8 cellular contexts compared by ENCODE assay signal in the genomic region with DNA sequence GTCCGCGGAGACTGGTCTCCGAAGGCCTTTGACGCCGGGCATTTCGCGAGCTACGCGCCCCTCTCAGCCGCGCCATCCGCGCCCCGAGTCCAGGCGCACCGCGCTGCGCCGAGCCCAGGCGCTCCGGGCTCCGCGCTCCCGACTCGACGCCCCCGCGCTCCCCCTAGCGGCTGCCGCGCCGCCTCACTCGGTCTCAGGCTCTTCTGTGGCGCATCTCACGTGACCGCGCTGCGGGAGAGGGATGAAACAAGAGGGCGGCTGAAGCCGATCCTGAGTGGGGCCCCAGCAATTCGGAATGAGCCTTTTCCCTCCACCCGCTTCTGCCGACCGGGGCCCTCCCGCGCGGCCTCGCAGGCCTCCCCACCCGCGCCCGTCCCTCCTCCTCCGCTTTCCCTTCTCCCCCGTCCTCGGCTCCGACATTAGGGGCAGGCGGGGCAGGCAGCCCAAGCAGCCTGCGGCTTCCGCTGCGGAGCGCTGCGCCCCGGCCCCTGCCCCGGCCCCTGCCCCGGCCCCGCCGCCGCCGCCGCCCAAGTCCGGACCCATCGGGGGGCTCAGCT. TPM values are rescaled to one million over a fixed set of nuclear protein-coding genes. Genes with fewer than 3 reads are reported as not detected.
A peak's percentile ranks its signal among the peaks of the same experiment; 100 is the strongest.
DNase-seq lines count a peak whose midpoint lies in the region; ATAC-seq and TF ChIP-seq lines count a peak whose summit lies in the region.

No MANE protein-coding gene starts in this region.

- peaks cover 8% of the 10 kb centered on the region for H3K36me3 ChIP-seq in lower lobe of right lung

- H3K9me3 ChIP-seq in lower lobe of right lung, result no peaks in the 10 kb centered on the region

- peaks cover 24% of the 10 kb centered on the region for H3K4me1 ChIP-seq in lower lobe of right lung

- intact Hi-C loops in dorsolateral prefrontal cortex (cut with DNase I), result loop anchor here in 1 of 2 donors (5.0 kb wide), 2 partner anchors 42 to 213 kb away; a partner anchor contains a TSS
- intact Hi-C loops in lower lobe of right lung (cut with DNase I), result no loop called here

- H3K4me3 ChIP-seq in dorsolateral prefrontal cortex (peak overlapping the region; percentile 48 to 91 (median 75)), lower lobe of right lung (peak overlapping the region; percentile 76)

- ATAC-seq in HG03439 (IDR thresholded peaks at IDR 0.05; ENCODE audit: unreplicated experiment), result peak; percentile 89
- ATAC-seq in lower lobe of right lung, result peak; percentile 96 to 97

- peak; percentile 45 to 94 (median 88) for DNase-seq in C1 segment of cervical spinal cord (lab: John Stamatoyannopoulos, UW)
- DNase-seq in GM19238 (ENCODE audit: insufficient read length, low spot score), result peak; percentile 87
- DNase-seq in NCI-H510A treated with DMSO at 0.1 percent for 48 hours (lab: John Stamatoyannopoulos, UW), result peak; percentile 91
- peak; percentile 84 to 85 for DNase-seq in activated CD4-positive, alpha-beta T cell treated with anti-CD3 and anti-CD28 coated beads, Interleukin-2, amount 50 U/mL, for 24 hours (ENCODE audit: low read depth in 1 of 2, low spot score in 1 of 2)
- DNase-seq in dorsolateral prefrontal cortex, result peak; percentile 87 to 96 (median 94)
- DNase-seq in lower lobe of right lung, result peak; percentile 96
- DNase-seq in stimulated activated CD4-positive, alpha-beta T cell treated with anti-CD3 and anti-CD28 coated beads, TNF-alpha, amount 100 ng/mL, for 24 hours (ENCODE audit: low read depth in 3 of 3), result peak; percentile 82 to 92 (median 84)

- H3K27ac ChIP-seq in dorsolateral prefrontal cortex, result peak overlapping the region in 58 of 59 donors; percentile 55 to 96 (median 91)
- H3K27ac ChIP-seq in lower lobe of right lung, result peak overlapping the region; percentile 88

- peak; percentile 71 to 98 (median 90) for TF ChIP-seq CTCF in dorsolateral prefrontal cortex (IDR thresholded peaks at IDR 0.05 in 54 of 56, conservative IDR thresholded peaks at IDR 0.05 in 2 of 56; ENCODE audit: low read depth in 1 of 56, partially characterized antibody in 56 of 56)
- peak; percentile 95 for TF ChIP-seq CTCF in lower lobe of right lung (IDR thresholded peaks at IDR 0.05)

- H3K27me3 ChIP-seq in dorsolateral prefrontal cortex (peaks cover 0 to 8% (median 0%) of the 10 kb centered on the region in 45 donors), lower lobe of right lung (ENCODE audit: low read depth) (peaks cover under 1% of the 10 kb centered on the region)

RNA-seq across cellular contexts. Expression of a gene that starts 42.5 kb away (rescaled TPM):
- total RNA-seq in dorsolateral prefrontal cortex (100 to 1,000 TPM in 98 of 120 experiments, 10 to 100 TPM in 22; 77.7 to 163 (median 118) TPM), lower lobe of right lung (55.9 TPM)

Comparison
In these comparisons a context has a peak if more than half of its experiments do, and no peak if none do; other contexts are left out.
1. Peak in every context shown above with its lines: DNase-seq, ATAC-seq, H3K4me3 ChIP-seq and H3K27ac ChIP-seq.